Comparison of ENCODE assay signal across 8 cellular contexts in the genomic region with DNA sequence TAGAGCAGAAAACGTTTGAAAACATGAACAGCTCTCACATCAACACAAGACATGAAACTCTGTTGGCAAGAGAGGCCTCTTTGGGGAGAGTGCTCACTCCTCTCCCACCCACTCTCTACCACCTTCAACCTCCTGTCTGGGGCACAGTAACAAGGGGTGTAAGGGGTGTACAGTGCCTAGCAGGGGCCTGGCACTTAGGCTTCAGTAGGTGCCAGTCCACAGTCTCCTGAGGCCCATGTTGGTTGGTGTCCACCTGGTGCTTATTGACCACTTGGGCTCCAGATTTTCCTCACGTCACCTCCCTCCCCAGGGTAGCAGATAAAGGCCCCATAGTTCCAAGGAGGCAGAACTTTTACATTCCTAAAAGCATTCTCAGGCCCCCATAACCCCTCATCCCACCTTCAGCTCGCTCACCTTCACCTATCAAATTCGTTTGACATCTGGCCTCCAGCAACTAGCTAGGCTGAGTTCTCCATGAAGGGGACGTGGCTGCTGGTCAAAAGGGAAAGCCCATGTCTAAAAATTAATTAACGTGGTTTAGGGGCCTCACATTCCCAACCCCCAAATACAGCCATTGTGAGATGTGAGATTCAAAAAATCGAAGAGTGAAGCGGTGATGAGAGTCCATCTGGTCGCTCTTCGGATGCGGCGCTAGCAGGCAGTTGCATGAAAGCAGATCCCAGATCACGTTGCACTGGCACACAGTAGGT. TPM values are rescaled to one million over a fixed set of nuclear protein-coding genes. Genes with fewer than 3 reads are reported as not detected.
DNase-seq lines count a peak whose midpoint lies in the region; ATAC-seq and TF ChIP-seq lines count a peak whose summit lies in the region.

No MANE protein-coding gene starts in this region.

- no peaks in the 10 kb centered on the region for H3K27me3 ChIP-seq in GM23248 (replicated peaks; ENCODE audit: insufficient read depth)

- in situ Hi-C loops in GM23248 (cut with MboI), result no loop called here

- H3K27ac ChIP-seq in GM23248 (no peak overlapping the region; the same call in 1 of the 2 replicates), VCaP (peak overlapping the region; percentile 88)

- peaks cover 48% of the 10 kb centered on the region for H3K79me2 ChIP-seq in GM23248 (ENCODE audit: insufficient read depth)

- H3K4me1 ChIP-seq in GM23248 (ENCODE audit: insufficient read depth), result peaks cover 32% of the 10 kb centered on the region

- H3K4me3 ChIP-seq in GM23248, result peak overlapping the region; percentile 93
- H3K4me3 ChIP-seq in fibroblast of the aortic adventitia (ENCODE audit: low read depth, low read length), result peak overlapping the region; percentile 94
- peak overlapping the region; percentile 69 for H3K4me3 ChIP-seq in skeletal muscle cell (ENCODE audit: low read depth, low read length)

- DNase-seq in GM23248 (no peak), fibroblast of the aortic adventitia (ENCODE audit: low read depth) (no peak), skeletal muscle cell (ENCODE audit: low read depth) (no peak), GM03348 (ENCODE audit: low spot score) (no peak), left lobe of liver (ENCODE audit: low spot score) (no peak), D341Med (ENCODE audit: low spot score) (no peak)

- no peak for TF ChIP-seq CTCF in VCaP (conservative IDR thresholded peaks at IDR 0.05)
- TF ChIP-seq CTCF in fibroblast of the aortic adventitia (IDR thresholded peaks at IDR 0.05; ENCODE audit: insufficient read depth, low read length), result no peak

- peak overlapping the region; percentile 99 for H3K9ac ChIP-seq in GM23248

- no peaks in the 10 kb centered on the region for H3K36me3 ChIP-seq in GM23248 (ENCODE audit: low read depth)

- H3K9me2 ChIP-seq in GM23248 (ENCODE audit: insufficient read depth), result no peaks in the 10 kb centered on the region

- WGBS in GM23248 (ENCODE audit: low coverage in 1 of 2, low lambda C conversion rate in 2 of 2, missing lambda C conversion rate in 2 of 2), 2 experiments, result 53 to 57% methylated on average over 13 of the region's 13 CpGs

- H3K4me2 ChIP-seq in GM23248 (ENCODE audit: unreplicated experiment), result peak overlapping the region; percentile 93

- no peaks in the 10 kb centered on the region for H4K20me1 ChIP-seq in GM23248 (ENCODE audit: insufficient read depth)

- ATAC-seq in GM19463 (IDR thresholded peaks at IDR 0.05; ENCODE audit: unreplicated experiment) (no peak), left lobe of liver (no peak)

- H3K9me3 ChIP-seq in GM23248 (ENCODE audit: low read depth), result no peaks in the 10 kb centered on the region

- H3F3A ChIP-seq in GM23248 (ENCODE audit: insufficient read depth), result peaks cover 26% of the 10 kb centered on the region

- peak overlapping the region; percentile 88 for H2AFZ ChIP-seq in GM23248

RNA-seq across cellular contexts. Expression of a gene that starts 0.7 kb away (rescaled TPM):
- 40.0 and 40.2 TPM in 2 replicates for total RNA-seq in GM23248 (2014; rRNA removed; shearing (Covaris generic))
- polyA plus RNA-seq in GM23248 (2016; fragmentation: Nextera tagmentation; extraction: Ambion mirVana), result 69.4 and 69.7 TPM in 2 replicates
- total RNA-seq in fibroblast of the aortic adventitia (ENCODE audit: low replicate concordance) (24.4 and 44.2 TPM in 2 replicates), left lobe of liver (26.2 TPM)

RNA-seq across cellular contexts. Expression of a gene that starts 11.1 kb away (rescaled TPM):
- 37.7 and 41.3 TPM in 2 replicates for total RNA-seq in GM23248 (2014; rRNA removed; shearing (Covaris generic))
- 19.0 and 20.0 TPM in 2 replicates for polyA plus RNA-seq in GM23248 (2016; fragmentation: Nextera tagmentation; extraction: Ambion mirVana)
- 12.3 and 29.6 TPM in 2 replicates for total RNA-seq in fibroblast of the aortic adventitia (ENCODE audit: low replicate concordance)
- total RNA-seq in left lobe of liver, result 13.3 TPM
